22 cellular contexts compared by ENCODE assay signal in genomic region chr4:38169524-38169923, GRCh38.
DNase-seq lines count a peak whose midpoint lies in the region; ATAC-seq, FAIRE-seq and TF ChIP-seq lines count a peak whose summit lies in the region.
"Had no signal": no experiment of that assay in that cellular context is flagged by ENCODE, and none has a peak within 500 bp of the region (broad histone marks: within the 10 kb centered on the region; RNA-seq: fewer than 3 reads in every experiment).

No MANE protein-coding gene starts in this region.

- H3K9me3 ChIP-seq in RWPE2 (ENCODE audit: severe bottlenecking), result no peaks in the 10 kb centered on the region
- no peaks in the 10 kb centered on the region for H3K9me3 ChIP-seq in small intestine (ENCODE audit: control insufficient read depth, low read depth)
- H3K9me3 ChIP-seq: Peyer's patch had no signal

- H3K27me3 Mint-ChIP-seq in HFFc6 (ENCODE audit: insufficient read depth), result peaks cover 3% of the 10 kb centered on the region; the same call in 1 of the 2 replicates

- H3K4me1 ChIP-seq in RWPE2 (ENCODE audit: insufficient read depth, poor library complexity, severe bottlenecking) (peaks cover 17% of the 10 kb centered on the region), foreskin keratinocyte (peaks cover 20% of the 10 kb centered on the region), small intestine (ENCODE audit: control insufficient read depth in 2 of 2, insufficient read depth in 1 of 2, low read depth in 1 of 2, low read length in 1 of 2) (no peaks in the 10 kb centered on the region)
- H3K4me1 ChIP-seq: Peyer's patch had no signal

- H3K36me3 ChIP-seq in RWPE2 (ENCODE audit: low read depth) (no peaks in the 10 kb centered on the region), small intestine (ENCODE audit: control insufficient read depth in 2 of 2, insufficient read depth in 2 of 2, low read length in 2 of 2) (no peaks in the 10 kb centered on the region)
- H3K36me3 ChIP-seq: Peyer's patch had no signal

- H3K4me3 Mint-ChIP-seq in HFFc6, result no peak overlapping the region
- H3K4me3 Mint-ChIP-seq: mesothelial cell of epicardium, neural crest cell had no signal

- H3K27me3 ChIP-seq in RWPE2 (ENCODE audit: insufficient read depth, poor library complexity, severe bottlenecking) (no peaks in the 10 kb centered on the region), foreskin keratinocyte (no peaks in the 10 kb centered on the region), small intestine (ENCODE audit: control insufficient read depth in 2 of 2, insufficient read depth in 2 of 2, low read length in 2 of 2) (no peaks in the 10 kb centered on the region)
- H3K27me3 ChIP-seq: Peyer's patch had no signal

- no peak overlapping the region for H3K4me3 ChIP-seq in RWPE2 (ENCODE audit: severe bottlenecking)
- H3K4me3 ChIP-seq in small intestine (ENCODE audit: low read depth in 1 of 2, low read length in 2 of 2), result no peak overlapping the region
- H3K4me3 ChIP-seq: Peyer's patch had no signal

- H3K4me1 Mint-ChIP-seq in HFFc6 (ENCODE audit: low read depth), result peaks cover 22% of the 10 kb centered on the region

- peak; percentile 48 to 56 for ATAC-seq in activated CD4-positive, CD25-positive, alpha-beta regulatory T cell treated with anti-CD3 and anti-CD28 coated beads, Interleukin-2, amount 50 U/mL, for 24 hours
- ATAC-seq in RWPE2 (ENCODE audit: low read depth) (no peak), foreskin keratinocyte (peak; percentile 59), GM21619 (IDR thresholded peaks at IDR 0.05; ENCODE audit: unreplicated experiment) (no peak)

- FAIRE-seq in small intestine (lab: Jason Lieb, UNC), result no peak

- peaks cover 13% of the 10 kb centered on the region; the same call in 1 of the 2 replicates for H3K36me3 Mint-ChIP-seq in HFFc6 (ENCODE audit: low read depth)
- H3K36me3 Mint-ChIP-seq: mesothelial cell of epicardium had no signal

- H3K27ac Mint-ChIP-seq in HFFc6, result no peak overlapping the region
- H3K27ac Mint-ChIP-seq: mesothelial cell of epicardium had no signal

- H3K27ac ChIP-seq in RWPE2 (ENCODE audit: poor library complexity, severe bottlenecking) (no peak overlapping the region), foreskin keratinocyte (peak overlapping the region; percentile 71), small intestine (ENCODE audit: low read depth in 1 of 2, low read length in 1 of 2) (no peak overlapping the region)
- H3K27ac ChIP-seq: Peyer's patch had no signal

- no peak for DNase-seq in activated CD4-positive, CD25-positive, alpha-beta regulatory T cell (lab: John Stamatoyannopoulos, UW)
- DNase-seq in RWPE2 (ENCODE audit: low spot score), result no peak
- peak; percentile 61 to 77 for DNase-seq in foreskin keratinocyte
- peak; percentile 65 for DNase-seq in small intestine
- DNase-seq in HFFc6, result no peak
- DNase-seq in NCI-H526 treated with DMSO at 0.1 percent for 48 hours (lab: John Stamatoyannopoulos, UW), result no peak
- DNase-seq: activated CD4-positive, alpha-beta T cell treated with anti-CD3 and anti-CD28 coated beads for 48 hours; activated CD8-positive, alpha-beta memory T cell treated with anti-CD3 and anti-CD28 coated beads, Interleukin-2, amount 50 U/mL, for 48 hours; activated gamma-delta T cell treated with Interleukin-2 at 50 U/mL for 16 hours; aorta; C1 segment of cervical spinal cord; effector memory CD4-positive, alpha-beta T cell; hippocampal formation; islet precursor cell; NCI-H2081 treated with DMSO at 0.1 percent for 48 hours; NCI-H69; Peyer's patch; T1000 had no signal

- TF ChIP-seq CTCF in RWPE2 (IDR thresholded peaks at IDR 0.05; ENCODE audit: poor library complexity, severe bottlenecking), result peak; percentile 17
- TF ChIP-seq CTCF in foreskin keratinocyte (conservative IDR thresholded peaks at IDR 0.05), result peak; percentile 75
- no peak for TF ChIP-seq CTCF in HFFc6 (IDR thresholded peaks at IDR 0.05)

- 0 out of 2 replicates have a peak, but pooled peaks cover 3% of the 10 kb centered on the region for H3K9me3 Mint-ChIP-seq in HFFc6

- 25 to 56% (median 43%) methylated on average over 5 of the region's 5 CpGs for WGBS in small intestine, 3 donors

Comparison
In these comparisons a context has a peak if more than half of its experiments do, and no peak if none do; other contexts are left out.
1. ATAC-seq: peak in activated CD4-positive, CD25-positive, alpha-beta regulatory T cell treated with anti-CD3 and anti-CD28 coated beads, Interleukin-2, amount 50 U/mL, for 24 hours (2 of 2) and foreskin keratinocyte (single experiment); none in RWPE2 (single experiment) and GM21619 (single experiment).
2. DNase-seq: peak in foreskin keratinocyte (2 of 2) and small intestine (single experiment); none in activated CD4-positive, CD25-positive, alpha-beta regulatory T cell (0 of 4), RWPE2 (single experiment), HFFc6 (single experiment) and NCI-H526 treated with DMSO at 0.1 percent for 48 hours (single experiment).